In genomic region chr5:81856948-81857928, GRCh38 we compare ENCODE assay signal across 8 cellular contexts.
DNase-seq lines count a peak whose midpoint lies in the region; ATAC-seq and TF ChIP-seq lines count a peak whose summit lies in the region.

No MANE protein-coding gene starts in this region.

- H3K4me2 ChIP-seq in Karpas-422 (ENCODE audit: low read depth, low read length, poor library complexity, severe bottlenecking) = no peak overlapping the region

- TF ChIP-seq CTCF in fibroblast of mammary gland (conservative IDR thresholded peaks at IDR 0.05; ENCODE audit: control insufficient read depth, insufficient read depth, low read depth, low read length) = peak; percentile 34
- TF ChIP-seq CTCF in neural crest cell (conservative IDR thresholded peaks at IDR 0.05) = peak; percentile 5

- no peaks in the 10 kb centered on the region for H3K9me3 Mint-ChIP-seq in neural crest cell

- H3K4me3 Mint-ChIP-seq in neural crest cell = peak overlapping the region; percentile 3

- in situ Hi-C loops in SK-MEL-5 (cut with HindIII; ENCODE audit: low pct_unique_long_range_greater_than_20kb, low sequenced_read_pairs) = no loop called here

- H3K4me3 ChIP-seq in Karpas-422 (ENCODE audit: low read length) (no peak overlapping the region), fibroblast of mammary gland (ENCODE audit: control insufficient read depth, low read depth, low read length) (no peak overlapping the region)

- no peaks in the 10 kb centered on the region for H3K9me3 ChIP-seq in Karpas-422 (ENCODE audit: low read length)

- H3K27me3 ChIP-seq in Karpas-422 (ENCODE audit: low read length) = no peaks in the 10 kb centered on the region

- no peaks in the 10 kb centered on the region for H3K36me3 Mint-ChIP-seq in neural crest cell (ENCODE audit: low read depth)

- DNase-seq in DMS79 (lab: John Stamatoyannopoulos, UW) (peak; percentile 70), Karpas-422 (peak; percentile 58), SK-MEL-5 (ENCODE audit: low read depth, low spot score) (peak; percentile 62), fibroblast of mammary gland (ENCODE audit: low read depth) (no peak), neural crest cell (ENCODE audit: low read depth, low spot score) (no peak)
- DNase-seq in stimulated activated CD4-positive, alpha-beta T cell treated with anti-CD3 and anti-CD28 coated beads, Interleukin-4, amount 100 ng/mL, for 1 hour = no peak

- H3K4me1 ChIP-seq in Karpas-422 (ENCODE audit: low read length) = peaks cover 18% of the 10 kb centered on the region

- no peaks in the 10 kb centered on the region for H3K79me2 ChIP-seq in Karpas-422 (ENCODE audit: low read length)

- no peaks in the 10 kb centered on the region for H3K27me3 Mint-ChIP-seq in neural crest cell (ENCODE audit: low read depth)

- H2AFZ ChIP-seq in Karpas-422 (ENCODE audit: low read length) = no peak overlapping the region

- H3K9ac ChIP-seq in Karpas-422 (ENCODE audit: low read length) = no peak overlapping the region

- peaks cover 33% of the 10 kb centered on the region for H3K4me1 Mint-ChIP-seq in neural crest cell

- no peaks in the 10 kb centered on the region for H4K20me1 ChIP-seq in Karpas-422 (ENCODE audit: insufficient read depth, low read depth, low read length)

- no peaks in the 10 kb centered on the region for H3K9me2 ChIP-seq in Karpas-422 (replicated peaks; ENCODE audit: insufficient read depth, low read length)

- H3K36me3 ChIP-seq in Karpas-422 (ENCODE audit: insufficient read depth, low read length) = no peaks in the 10 kb centered on the region

- no peak overlapping the region for H3K27ac ChIP-seq in Karpas-422 (ENCODE audit: low read length)

- no peak overlapping the region for H3K27ac Mint-ChIP-seq in neural crest cell (ENCODE audit: unreplicated experiment)

- ATAC-seq in HG03457 (IDR thresholded peaks at IDR 0.05; ENCODE audit: unreplicated experiment) = no peak
- ATAC-seq in HG03159 (IDR thresholded peaks at IDR 0.05; ENCODE audit: unreplicated experiment) = no peak

Comparison
In these comparisons a context has a peak if more than half of its experiments do, and no peak if none do; other contexts are left out.
1. DNase-seq: peak in DMS79 (single experiment), Karpas-422 (single experiment) and SK-MEL-5 (single experiment); none in fibroblast of mammary gland (single experiment), neural crest cell (single experiment) and stimulated activated CD4-positive, alpha-beta T cell treated with anti-CD3 and anti-CD28 coated beads, Interleukin-4, amount 100 ng/mL, for 1 hour (single experiment).